Comparison of ENCODE assay signal across 9 cellular contexts in genomic region chr12:120886194-120887018, GRCh38. TPM values are rescaled to one million over a fixed set of nuclear protein-coding genes. Genes with fewer than 3 reads are reported as not detected.
DNase-seq lines count a peak whose midpoint lies in the region; ATAC-seq and TF ChIP-seq lines count a peak whose summit lies in the region.
"Had no signal": no experiment of that assay in that cellular context is flagged by ENCODE, and none has a peak within 500 bp of the region (broad histone marks: within the 10 kb centered on the region; RNA-seq: fewer than 3 reads in every experiment).

No MANE protein-coding gene starts in this region.

- H3K27ac Mint-ChIP-seq in stimulated activated naive CD8-positive, alpha-beta T cell treated with anti-CD3 and anti-CD28 coated beads, Interleukin-15, Interleukin-2, amounts not matched to agents 100 ng/mL and 50 ng/mL, for 24 hours, result peak overlapping the region; percentile 93

- no TSS peak for BruUV-seq in PC-3 (replicated peaks; lab: Mats Ljungman, UMichigan)

- intact Hi-C loops in PC-3 (cut with micrococcal nuclease), result no loop called here

- peaks cover 58% of the 10 kb centered on the region for H3K4me1 Mint-ChIP-seq in activated T-cell treated with anti-CD3 and anti-CD28 coated beads, Interleukin-2, amount 50 U/mL, for 4 hours (ENCODE audit: low read depth)
- H3K4me1 Mint-ChIP-seq in stimulated activated naive CD8-positive, alpha-beta T cell treated with anti-CD3 and anti-CD28 coated beads, Interleukin-15, Interleukin-2, amounts not matched to agents 100 ng/mL and 50 ng/mL, for 24 hours (ENCODE audit: low read depth), result peaks cover 61% of the 10 kb centered on the region

- H3K9ac ChIP-seq in PC-3 (ENCODE audit: low read length), result no peak overlapping the region

- peaks cover 94% of the 10 kb centered on the region for H3K79me2 ChIP-seq in PC-3 (ENCODE audit: low read length)

- no peaks in the 10 kb centered on the region for H3K9me3 Mint-ChIP-seq in activated T-cell treated with anti-CD3 and anti-CD28 coated beads, Interleukin-2, amount 50 U/mL, for 4 hours
- H3K9me3 Mint-ChIP-seq in stimulated activated naive CD8-positive, alpha-beta T cell treated with anti-CD3 and anti-CD28 coated beads, Interleukin-15, Interleukin-2, amounts not matched to agents 100 ng/mL and 50 ng/mL, for 24 hours, result no peaks in the 10 kb centered on the region

- H3F3A ChIP-seq in PC-3 (ENCODE audit: low read length, unreplicated experiment), result no peaks in the 10 kb centered on the region

- H3K4me1 ChIP-seq in PC-3 (ENCODE audit: insufficient read depth, low read length), result no peaks in the 10 kb centered on the region

- peak; percentile 60 to 69 for ATAC-seq in activated T-cell treated with anti-CD3 and anti-CD28 coated beads, Interleukin-2, amount 50 U/mL, for 4 hours
- ATAC-seq in HG02798 (IDR thresholded peaks at IDR 0.05; ENCODE audit: poor library complexity, unreplicated experiment) (peak; percentile 70), PC-3 (peak; percentile 53), GM18505 (IDR thresholded peaks at IDR 0.05; ENCODE audit: unreplicated experiment) (no peak)

- H3K9me2 ChIP-seq in PC-3 (replicated peaks; ENCODE audit: low read length), result no peaks in the 10 kb centered on the region

- no peak overlapping the region for H3K4me3 ChIP-seq in PC-3 (ENCODE audit: low read length)

- POLR2A ChIA-PET in PC-3 (lab: Charles Lee; ENCODE audit: unreplicated experiment), result no interaction called here

- CTCF ChIA-PET in PC-3 (lab: Charles Lee), result no interaction called here

- H3K9me3 ChIP-seq in PC-3 (ENCODE audit: low read length), result no peaks in the 10 kb centered on the region

- H3K36me3 ChIP-seq in PC-3 (ENCODE audit: low read depth, low read length), result no peaks in the 10 kb centered on the region

- 0 out of 2 replicates have a peak, but pooled peaks cover 5% of the 10 kb centered on the region for H4K20me1 ChIP-seq in PC-3 (ENCODE audit: low read length)

- H2AFZ ChIP-seq in PC-3 (ENCODE audit: low read length), result no peak overlapping the region

- peak overlapping the region; percentile 30 for H3K4me3 Mint-ChIP-seq in activated T-cell treated with anti-CD3 and anti-CD28 coated beads, Interleukin-2, amount 50 U/mL, for 4 hours
- H3K4me3 Mint-ChIP-seq in stimulated activated naive CD8-positive, alpha-beta T cell treated with anti-CD3 and anti-CD28 coated beads, Interleukin-15, Interleukin-2, amounts not matched to agents 100 ng/mL and 50 ng/mL, for 24 hours, result peak overlapping the region; percentile 55

- H3K4me2 ChIP-seq in PC-3 (ENCODE audit: low read length), result no peak overlapping the region

- DNase-seq in activated T-cell treated with anti-CD3 and anti-CD28 coated beads, Interleukin-2, amount 50 U/mL, for 4 hours, result no peak
- no peak for DNase-seq in activated T-cell treated with anti-CD3 and anti-CD28 coated beads for 4 hours
- no peak for DNase-seq in PC-3
- DNase-seq in cerebellar cortex (ENCODE audit: low spot score), result no peak
- DNase-seq in OCI-M2 (lab: John Stamatoyannopoulos, UW; ENCODE audit: unreplicated experiment), result no peak
- DNase-seq: NCI-H748 treated with DMSO at 0.1 percent for 48 hours had no signal

- H3K27ac ChIP-seq in PC-3 (ENCODE audit: low read length), result no peak overlapping the region

- TF ChIP-seq CTCF in PC-3 (conservative IDR thresholded peaks at IDR 0.05; ENCODE audit: low read depth, low read length), result no peak

- no peak for TF ChIP-seq POLR2A in GM18505 (IDR thresholded peaks at IDR 0.05; ENCODE audit: borderline replicate concordance, extremely low read depth, insufficient read depth, insufficient read length)

- no peaks in the 10 kb centered on the region for H3K27me3 Mint-ChIP-seq in activated T-cell treated with anti-CD3 and anti-CD28 coated beads, Interleukin-2, amount 50 U/mL, for 4 hours (ENCODE audit: low read depth)
- H3K27me3 Mint-ChIP-seq in stimulated activated naive CD8-positive, alpha-beta T cell treated with anti-CD3 and anti-CD28 coated beads, Interleukin-15, Interleukin-2, amounts not matched to agents 100 ng/mL and 50 ng/mL, for 24 hours, result no peaks in the 10 kb centered on the region

- H3K27me3 ChIP-seq in PC-3 (ENCODE audit: low read length), result no peaks in the 10 kb centered on the region

- no peaks in the 10 kb centered on the region for H3K36me3 Mint-ChIP-seq in activated T-cell treated with anti-CD3 and anti-CD28 coated beads, Interleukin-2, amount 50 U/mL, for 4 hours (ENCODE audit: insufficient read depth)
- peaks cover 13% of the 10 kb centered on the region for H3K36me3 Mint-ChIP-seq in stimulated activated naive CD8-positive, alpha-beta T cell treated with anti-CD3 and anti-CD28 coated beads, Interleukin-15, Interleukin-2, amounts not matched to agents 100 ng/mL and 50 ng/mL, for 24 hours (ENCODE audit: low read depth)

RNA-seq across cellular contexts. Expression of gene SPPL3, which starts 17.8 kb away (rescaled TPM):
- total RNA-seq in activated T-cell treated with anti-CD3 and anti-CD28 coated beads, Interleukin-2, amount 50 U/mL, for 4 hours, result 10 to 100 TPM; 21.6 to 28.0 (median 22.8) TPM
- total RNA-seq in PC-3 (2014; rRNA removed), result 18.8 and 20.3 TPM in 2 replicates
